In the genomic region with DNA sequence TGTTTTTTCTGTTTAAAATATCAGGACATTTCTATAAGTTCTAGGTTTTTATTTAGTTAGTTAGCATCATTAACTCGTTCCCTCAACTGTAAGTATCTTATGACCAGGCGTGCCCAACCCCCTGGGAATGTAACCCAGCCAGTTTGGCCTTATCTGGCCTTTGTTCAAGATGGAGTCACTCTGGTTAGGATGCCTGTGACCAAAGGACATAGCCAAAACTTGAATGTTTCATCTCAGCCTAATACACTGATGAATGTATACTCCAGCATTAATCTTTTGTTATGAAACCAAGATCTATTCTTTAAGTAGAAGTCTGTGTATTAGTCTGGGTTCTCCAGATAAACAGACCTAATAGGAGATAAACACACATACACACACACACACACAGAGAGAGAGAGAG, we compare ENCODE assay signal across 9 cellular contexts.
"Had no signal": no experiment of that assay in that cellular context is flagged by ENCODE, and none has a peak within 500 bp of the region (broad histone marks: within the 10 kb centered on the region; RNA-seq: fewer than 3 reads in every experiment).

No MANE protein-coding gene starts in this region.

- FAIRE-seq: HepG2, HTR-8/SVneo, K562 had no signal

- H3K4me2 ChIP-seq: KMS-11 had no signal

- DNase-seq: Karpas-422, KBM-7, KG1 had no signal

- H3K27me3 Mint-ChIP-seq: IgD-negative memory B cell had no signal

- H3K36me3 Mint-ChIP-seq: IgD-negative memory B cell had no signal

- ATAC-seq: HepG2, K562 had no signal

- H3K9ac ChIP-seq: KMS-11 had no signal

- H3K4me3 ChIP-seq: K562 had no signal

- H3K4me3 Mint-ChIP-seq: IgD-negative memory B cell had no signal

- H3K27ac ChIP-seq: HL-60, KMS-11 had no signal

- H3K27ac Mint-ChIP-seq: IgD-negative memory B cell had no signal
